Comparison of ENCODE assay signal across 7 cellular contexts in genomic region chr22:33000342-33001280, GRCh38.
DNase-seq lines count a peak whose midpoint lies in the region; ATAC-seq and TF ChIP-seq lines count a peak whose summit lies in the region.

No MANE protein-coding gene starts in this region.

- H3K4me1 Mint-ChIP-seq in nephron, result peaks cover 15% of the 10 kb centered on the region

- H3K36me3 Mint-ChIP-seq in nephron (ENCODE audit: low read depth), result peaks cover 6% of the 10 kb centered on the region

- peak; percentile 23 for DNase-seq in NCI-H1105 (lab: John Stamatoyannopoulos, UW)
- peak; percentile 28 for DNase-seq in activated CD8-positive, alpha-beta memory T cell treated with anti-CD3 and anti-CD28 coated beads, Interleukin-2, amount 50 U/mL, for 4 hours
- peak; percentile 46 for DNase-seq in fibroblast of the conjunctiva (ENCODE audit: low read depth)
- DNase-seq in cortex of kidney (lab: John Stamatoyannopoulos, UW), result no peak

- H3K9me3 Mint-ChIP-seq in nephron, result peaks cover 15% of the 10 kb centered on the region

- ATAC-seq in GM21786 (IDR thresholded peaks at IDR 0.05; ENCODE audit: unreplicated experiment), result no peak

- H3K4me3 Mint-ChIP-seq in nephron, result no peak overlapping the region

- TF ChIP-seq CTCF in GM12873 (IDR thresholded peaks at IDR 0.05; ENCODE audit: insufficient read depth, low read depth, low read length, missing control alignments) (peak; percentile 81), nephron (IDR thresholded peaks at IDR 0.05; ENCODE audit: unreplicated experiment in 3 of 3) (peak; percentile 89 to 98 (median 90))

- peaks cover 5% of the 10 kb centered on the region for H3K27me3 Mint-ChIP-seq in nephron (ENCODE audit: low read depth)

- H3K27ac Mint-ChIP-seq in nephron, result no peak overlapping the region
